Comparison of ENCODE assay signal across 1 cellular context in the genomic region with DNA sequence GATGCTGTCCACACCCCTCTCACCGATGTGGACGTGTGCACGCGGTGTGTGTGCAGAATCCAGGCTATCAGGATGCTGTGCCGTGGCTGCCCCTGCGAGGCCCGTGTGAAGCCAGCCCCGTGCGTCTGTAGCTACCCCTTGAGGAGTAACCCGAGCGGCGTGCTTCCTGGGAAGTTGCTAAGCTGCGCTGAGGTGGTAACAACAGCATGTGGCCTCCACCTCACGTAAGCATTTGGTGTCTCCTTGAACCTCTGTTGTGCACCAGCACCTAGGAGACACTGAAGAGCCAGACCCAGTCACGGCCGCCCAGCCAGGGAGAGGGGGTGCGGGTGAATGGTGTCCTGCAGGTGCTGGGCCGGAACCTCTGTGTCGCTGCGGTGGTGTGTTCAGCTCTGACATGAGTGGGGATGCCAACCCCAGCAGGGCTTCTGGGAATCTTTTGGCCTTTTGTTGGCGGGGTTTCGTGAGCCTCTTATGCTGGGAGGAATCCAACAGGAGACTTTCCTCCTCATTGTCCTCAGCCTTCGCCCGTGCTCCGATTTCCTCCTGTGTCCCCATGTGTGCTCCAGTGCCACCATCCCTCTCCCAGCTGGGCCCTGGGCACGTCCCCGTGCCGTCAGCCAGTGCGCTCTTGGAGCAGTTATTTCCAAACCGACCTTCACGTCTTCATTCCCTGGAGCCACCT.
TF ChIP-seq lines count a peak whose summit lies in the region.

No MANE protein-coding gene starts in this region.

TF ChIP-seq in K562, 482 proteins besides CTCF, POLR2A, EP300 and RAD21 (continued from another document):
- TF ChIP-seq, protein P1, sequence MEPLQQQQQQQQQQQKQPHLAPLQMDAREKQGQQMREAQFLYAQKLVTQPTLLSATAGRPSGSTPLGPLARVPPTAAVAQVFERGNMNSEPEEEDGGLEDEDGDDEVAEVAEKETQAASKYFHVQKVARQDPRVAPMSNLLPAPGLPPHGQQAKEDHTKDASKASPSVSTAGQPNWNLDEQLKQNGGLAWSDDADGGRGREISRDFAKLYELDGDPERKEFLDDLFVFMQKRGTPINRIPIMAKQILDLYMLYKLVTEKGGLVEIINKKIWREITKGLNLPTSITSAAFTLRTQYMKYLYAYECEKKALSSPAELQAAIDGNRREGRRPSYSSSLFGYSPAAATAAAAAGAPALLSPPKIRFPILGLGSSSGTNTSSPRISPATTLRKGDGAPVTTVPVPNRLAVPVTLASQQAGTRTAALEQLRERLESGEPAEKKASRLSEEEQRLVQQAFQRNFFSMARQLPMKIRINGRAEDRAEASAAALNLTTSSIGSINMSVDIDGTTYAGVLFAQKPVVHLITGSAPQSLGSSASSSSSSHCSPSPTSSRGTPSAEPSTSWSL (CRISPR knock-in tag; IDR thresholded peaks at IDR 0.05; ENCODE audit: borderline replicate concordance): no peak
- TF ChIP-seq, protein P2, sequence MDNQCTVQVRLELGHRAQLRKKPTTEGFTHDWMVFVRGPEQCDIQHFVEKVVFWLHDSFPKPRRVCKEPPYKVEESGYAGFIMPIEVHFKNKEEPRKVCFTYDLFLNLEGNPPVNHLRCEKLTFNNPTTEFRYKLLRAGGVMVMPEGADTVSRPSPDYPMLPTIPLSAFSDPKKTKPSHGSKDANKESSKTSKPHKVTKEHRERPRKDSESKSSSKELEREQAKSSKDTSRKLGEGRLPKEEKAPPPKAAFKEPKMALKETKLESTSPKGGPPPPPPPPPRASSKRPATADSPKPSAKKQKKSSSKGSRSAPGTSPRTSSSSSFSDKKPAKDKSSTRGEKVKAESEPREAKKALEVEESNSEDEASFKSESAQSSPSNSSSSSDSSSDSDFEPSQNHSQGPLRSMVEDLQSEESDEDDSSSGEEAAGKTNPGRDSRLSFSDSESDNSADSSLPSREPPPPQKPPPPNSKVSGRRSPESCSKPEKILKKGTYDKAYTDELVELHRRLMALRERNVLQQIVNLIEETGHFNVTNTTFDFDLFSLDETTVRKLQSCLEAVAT (IDR thresholded peaks at IDR 0.05): peak in 1 of 2 experiments; percentile 81; a peak in 2 of 4 replicates
- no peak for TF ChIP-seq FOXJ2 (tag; IDR thresholded peaks at IDR 0.05)
- no peak for TF ChIP-seq TCF7 (IDR thresholded peaks at IDR 0.05; ENCODE audit: borderline replicate concordance)
- TF ChIP-seq, protein P3, sequence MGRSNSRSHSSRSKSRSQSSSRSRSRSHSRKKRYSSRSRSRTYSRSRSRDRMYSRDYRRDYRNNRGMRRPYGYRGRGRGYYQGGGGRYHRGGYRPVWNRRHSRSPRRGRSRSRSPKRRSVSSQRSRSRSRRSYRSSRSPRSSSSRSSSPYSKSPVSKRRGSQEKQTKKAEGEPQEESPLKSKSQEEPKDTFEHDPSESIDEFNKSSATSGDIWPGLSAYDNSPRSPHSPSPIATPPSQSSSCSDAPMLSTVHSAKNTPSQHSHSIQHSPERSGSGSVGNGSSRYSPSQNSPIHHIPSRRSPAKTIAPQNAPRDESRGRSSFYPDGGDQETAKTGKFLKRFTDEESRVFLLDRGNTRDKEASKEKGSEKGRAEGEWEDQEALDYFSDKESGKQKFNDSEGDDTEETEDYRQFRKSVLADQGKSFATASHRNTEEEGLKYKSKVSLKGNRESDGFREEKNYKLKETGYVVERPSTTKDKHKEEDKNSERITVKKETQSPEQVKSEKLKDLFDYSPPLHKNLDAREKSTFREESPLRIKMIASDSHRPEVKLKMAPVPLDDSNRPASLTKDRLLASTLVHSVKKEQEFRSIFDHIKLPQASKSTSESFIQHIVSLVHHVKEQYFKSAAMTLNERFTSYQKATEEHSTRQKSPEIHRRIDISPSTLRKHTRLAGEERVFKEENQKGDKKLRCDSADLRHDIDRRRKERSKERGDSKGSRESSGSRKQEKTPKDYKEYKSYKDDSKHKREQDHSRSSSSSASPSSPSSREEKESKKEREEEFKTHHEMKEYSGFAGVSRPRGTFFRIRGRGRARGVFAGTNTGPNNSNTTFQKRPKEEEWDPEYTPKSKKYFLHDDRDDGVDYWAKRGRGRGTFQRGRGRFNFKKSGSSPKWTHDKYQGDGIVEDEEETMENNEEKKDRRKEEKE (IDR thresholded peaks at IDR 0.05; ENCODE audit: borderline replicate concordance in 1 of 2, control insufficient read depth in 1 of 2, low read depth in 2 of 2, low read length in 1 of 2): 0 out of 4 replicates have a peak, but pooled peaks of 1 of the 2 experiments have one; percentile 33
- TF ChIP-seq CEBPB (tag; IDR thresholded peaks at IDR 0.05): no peak
- TF ChIP-seq MCM5 (IDR thresholded peaks at IDR 0.05; ENCODE audit: low read depth): no peak
- TF ChIP-seq, protein P4, sequence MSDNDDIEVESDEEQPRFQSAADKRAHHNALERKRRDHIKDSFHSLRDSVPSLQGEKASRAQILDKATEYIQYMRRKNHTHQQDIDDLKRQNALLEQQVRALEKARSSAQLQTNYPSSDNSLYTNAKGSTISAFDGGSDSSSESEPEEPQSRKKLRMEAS (CRISPR knock-in tag; IDR thresholded peaks at IDR 0.05): no peak
- no peak for TF ChIP-seq ZNF324 (CRISPR knock-in tag; IDR thresholded peaks at IDR 0.05)
- TF ChIP-seq POLR2G (IDR thresholded peaks at IDR 0.05; ENCODE audit: low read depth, low read length): peak; percentile 56
- TF ChIP-seq, protein P5, sequence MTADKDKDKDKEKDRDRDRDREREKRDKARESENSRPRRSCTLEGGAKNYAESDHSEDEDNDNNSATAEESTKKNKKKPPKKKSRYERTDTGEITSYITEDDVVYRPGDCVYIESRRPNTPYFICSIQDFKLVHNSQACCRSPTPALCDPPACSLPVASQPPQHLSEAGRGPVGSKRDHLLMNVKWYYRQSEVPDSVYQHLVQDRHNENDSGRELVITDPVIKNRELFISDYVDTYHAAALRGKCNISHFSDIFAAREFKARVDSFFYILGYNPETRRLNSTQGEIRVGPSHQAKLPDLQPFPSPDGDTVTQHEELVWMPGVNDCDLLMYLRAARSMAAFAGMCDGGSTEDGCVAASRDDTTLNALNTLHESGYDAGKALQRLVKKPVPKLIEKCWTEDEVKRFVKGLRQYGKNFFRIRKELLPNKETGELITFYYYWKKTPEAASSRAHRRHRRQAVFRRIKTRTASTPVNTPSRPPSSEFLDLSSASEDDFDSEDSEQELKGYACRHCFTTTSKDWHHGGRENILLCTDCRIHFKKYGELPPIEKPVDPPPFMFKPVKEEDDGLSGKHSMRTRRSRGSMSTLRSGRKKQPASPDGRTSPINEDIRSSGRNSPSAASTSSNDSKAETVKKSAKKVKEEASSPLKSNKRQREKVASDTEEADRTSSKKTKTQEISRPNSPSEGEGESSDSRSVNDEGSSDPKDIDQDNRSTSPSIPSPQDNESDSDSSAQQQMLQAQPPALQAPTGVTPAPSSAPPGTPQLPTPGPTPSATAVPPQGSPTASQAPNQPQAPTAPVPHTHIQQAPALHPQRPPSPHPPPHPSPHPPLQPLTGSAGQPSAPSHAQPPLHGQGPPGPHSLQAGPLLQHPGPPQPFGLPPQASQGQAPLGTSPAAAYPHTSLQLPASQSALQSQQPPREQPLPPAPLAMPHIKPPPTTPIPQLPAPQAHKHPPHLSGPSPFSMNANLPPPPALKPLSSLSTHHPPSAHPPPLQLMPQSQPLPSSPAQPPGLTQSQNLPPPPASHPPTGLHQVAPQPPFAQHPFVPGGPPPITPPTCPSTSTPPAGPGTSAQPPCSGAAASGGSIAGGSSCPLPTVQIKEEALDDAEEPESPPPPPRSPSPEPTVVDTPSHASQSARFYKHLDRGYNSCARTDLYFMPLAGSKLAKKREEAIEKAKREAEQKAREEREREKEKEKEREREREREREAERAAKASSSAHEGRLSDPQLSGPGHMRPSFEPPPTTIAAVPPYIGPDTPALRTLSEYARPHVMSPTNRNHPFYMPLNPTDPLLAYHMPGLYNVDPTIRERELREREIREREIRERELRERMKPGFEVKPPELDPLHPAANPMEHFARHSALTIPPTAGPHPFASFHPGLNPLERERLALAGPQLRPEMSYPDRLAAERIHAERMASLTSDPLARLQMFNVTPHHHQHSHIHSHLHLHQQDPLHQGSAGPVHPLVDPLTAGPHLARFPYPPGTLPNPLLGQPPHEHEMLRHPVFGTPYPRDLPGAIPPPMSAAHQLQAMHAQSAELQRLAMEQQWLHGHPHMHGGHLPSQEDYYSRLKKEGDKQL (CRISPR knock-in tag; IDR thresholded peaks at IDR 0.05; ENCODE audit: borderline replicate concordance): no peak
- TF ChIP-seq, protein P6, sequence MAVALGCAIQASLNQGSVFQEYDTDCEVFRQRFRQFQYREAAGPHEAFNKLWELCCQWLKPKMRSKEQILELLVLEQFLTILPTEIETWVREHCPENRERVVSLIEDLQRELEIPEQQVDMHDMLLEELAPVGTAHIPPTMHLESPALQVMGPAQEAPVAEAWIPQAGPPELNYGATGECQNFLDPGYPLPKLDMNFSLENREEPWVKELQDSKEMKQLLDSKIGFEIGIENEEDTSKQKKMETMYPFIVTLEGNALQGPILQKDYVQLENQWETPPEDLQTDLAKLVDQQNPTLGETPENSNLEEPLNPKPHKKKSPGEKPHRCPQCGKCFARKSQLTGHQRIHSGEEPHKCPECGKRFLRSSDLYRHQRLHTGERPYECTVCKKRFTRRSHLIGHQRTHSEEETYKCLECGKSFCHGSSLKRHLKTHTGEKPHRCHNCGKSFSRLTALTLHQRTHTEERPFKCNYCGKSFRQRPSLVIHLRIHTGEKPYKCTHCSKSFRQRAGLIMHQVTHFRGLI (CRISPR knock-in tag; IDR thresholded peaks at IDR 0.05): no peak
- no peak for TF ChIP-seq CHD4 (IDR thresholded peaks at IDR 0.05; ENCODE audit: insufficient read depth, insufficient replicate concordance, low read depth, low read length, poor library complexity, severe bottlenecking)
- TF ChIP-seq RBM17 (IDR thresholded peaks at IDR 0.05; ENCODE audit: borderline replicate concordance, low read depth, low read length): no peak
- TF ChIP-seq ZNF175 (CRISPR knock-in tag; IDR thresholded peaks at IDR 0.05; ENCODE audit: low read depth): no peak
- no peak for TF ChIP-seq YY1 (IDR thresholded peaks at IDR 0.05; ENCODE audit: borderline replicate concordance in 1 of 3, control insufficient read depth in 1 of 3, extremely low read depth in 1 of 3, insufficient read depth in 3 of 3, insufficient read length in 1 of 3, insufficient replicate concordance in 2 of 3, low read depth in 1 of 3, low read length in 2 of 3)
- TF ChIP-seq, protein P7, sequence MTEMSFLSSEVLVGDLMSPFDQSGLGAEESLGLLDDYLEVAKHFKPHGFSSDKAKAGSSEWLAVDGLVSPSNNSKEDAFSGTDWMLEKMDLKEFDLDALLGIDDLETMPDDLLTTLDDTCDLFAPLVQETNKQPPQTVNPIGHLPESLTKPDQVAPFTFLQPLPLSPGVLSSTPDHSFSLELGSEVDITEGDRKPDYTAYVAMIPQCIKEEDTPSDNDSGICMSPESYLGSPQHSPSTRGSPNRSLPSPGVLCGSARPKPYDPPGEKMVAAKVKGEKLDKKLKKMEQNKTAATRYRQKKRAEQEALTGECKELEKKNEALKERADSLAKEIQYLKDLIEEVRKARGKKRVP (CRISPR knock-in tag; IDR thresholded peaks at IDR 0.05): no peak
- TF ChIP-seq, protein P8, sequence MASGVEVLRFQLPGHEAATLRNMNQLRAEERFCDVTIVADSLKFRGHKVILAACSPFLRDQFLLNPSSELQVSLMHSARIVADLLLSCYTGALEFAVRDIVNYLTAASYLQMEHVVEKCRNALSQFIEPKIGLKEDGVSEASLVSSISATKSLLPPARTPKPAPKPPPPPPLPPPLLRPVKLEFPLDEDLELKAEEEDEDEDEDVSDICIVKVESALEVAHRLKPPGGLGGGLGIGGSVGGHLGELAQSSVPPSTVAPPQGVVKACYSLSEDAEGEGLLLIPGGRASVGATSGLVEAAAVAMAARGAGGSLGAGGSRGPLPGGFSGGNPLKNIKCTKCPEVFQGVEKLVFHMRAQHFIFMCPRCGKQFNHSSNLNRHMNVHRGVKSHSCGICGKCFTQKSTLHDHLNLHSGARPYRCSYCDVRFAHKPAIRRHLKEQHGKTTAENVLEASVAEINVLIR (CRISPR knock-in tag; IDR thresholded peaks at IDR 0.05): no peak
- TF ChIP-seq FOXK1 (CRISPR knock-in tag; IDR thresholded peaks at IDR 0.05; ENCODE audit: borderline replicate concordance): no peak
- TF ChIP-seq, protein P9, sequence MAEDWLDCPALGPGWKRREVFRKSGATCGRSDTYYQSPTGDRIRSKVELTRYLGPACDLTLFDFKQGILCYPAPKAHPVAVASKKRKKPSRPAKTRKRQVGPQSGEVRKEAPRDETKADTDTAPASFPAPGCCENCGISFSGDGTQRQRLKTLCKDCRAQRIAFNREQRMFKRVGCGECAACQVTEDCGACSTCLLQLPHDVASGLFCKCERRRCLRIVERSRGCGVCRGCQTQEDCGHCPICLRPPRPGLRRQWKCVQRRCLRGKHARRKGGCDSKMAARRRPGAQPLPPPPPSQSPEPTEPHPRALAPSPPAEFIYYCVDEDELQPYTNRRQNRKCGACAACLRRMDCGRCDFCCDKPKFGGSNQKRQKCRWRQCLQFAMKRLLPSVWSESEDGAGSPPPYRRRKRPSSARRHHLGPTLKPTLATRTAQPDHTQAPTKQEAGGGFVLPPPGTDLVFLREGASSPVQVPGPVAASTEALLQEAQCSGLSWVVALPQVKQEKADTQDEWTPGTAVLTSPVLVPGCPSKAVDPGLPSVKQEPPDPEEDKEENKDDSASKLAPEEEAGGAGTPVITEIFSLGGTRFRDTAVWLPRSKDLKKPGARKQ (CRISPR knock-in tag; IDR thresholded peaks at IDR 0.05): 0 out of 2 replicates have a peak, but pooled peaks have one; percentile 37
- TF ChIP-seq JUND (IDR thresholded peaks at IDR 0.05; ENCODE audit: borderline replicate concordance, low read depth, low read length): no peak
- no peak for TF ChIP-seq JUND (tag; IDR thresholded peaks at IDR 0.05; ENCODE audit: borderline replicate concordance, low read depth, low read length)
- no peak for TF ChIP-seq ZNF764 (CRISPR knock-in tag; IDR thresholded peaks at IDR 0.05; ENCODE audit: low read depth)
- no peak for TF ChIP-seq MTA1 (IDR thresholded peaks at IDR 0.05; ENCODE audit: borderline replicate concordance)
